ENCODE assay signal across 7 cellular contexts in the genomic region with DNA sequence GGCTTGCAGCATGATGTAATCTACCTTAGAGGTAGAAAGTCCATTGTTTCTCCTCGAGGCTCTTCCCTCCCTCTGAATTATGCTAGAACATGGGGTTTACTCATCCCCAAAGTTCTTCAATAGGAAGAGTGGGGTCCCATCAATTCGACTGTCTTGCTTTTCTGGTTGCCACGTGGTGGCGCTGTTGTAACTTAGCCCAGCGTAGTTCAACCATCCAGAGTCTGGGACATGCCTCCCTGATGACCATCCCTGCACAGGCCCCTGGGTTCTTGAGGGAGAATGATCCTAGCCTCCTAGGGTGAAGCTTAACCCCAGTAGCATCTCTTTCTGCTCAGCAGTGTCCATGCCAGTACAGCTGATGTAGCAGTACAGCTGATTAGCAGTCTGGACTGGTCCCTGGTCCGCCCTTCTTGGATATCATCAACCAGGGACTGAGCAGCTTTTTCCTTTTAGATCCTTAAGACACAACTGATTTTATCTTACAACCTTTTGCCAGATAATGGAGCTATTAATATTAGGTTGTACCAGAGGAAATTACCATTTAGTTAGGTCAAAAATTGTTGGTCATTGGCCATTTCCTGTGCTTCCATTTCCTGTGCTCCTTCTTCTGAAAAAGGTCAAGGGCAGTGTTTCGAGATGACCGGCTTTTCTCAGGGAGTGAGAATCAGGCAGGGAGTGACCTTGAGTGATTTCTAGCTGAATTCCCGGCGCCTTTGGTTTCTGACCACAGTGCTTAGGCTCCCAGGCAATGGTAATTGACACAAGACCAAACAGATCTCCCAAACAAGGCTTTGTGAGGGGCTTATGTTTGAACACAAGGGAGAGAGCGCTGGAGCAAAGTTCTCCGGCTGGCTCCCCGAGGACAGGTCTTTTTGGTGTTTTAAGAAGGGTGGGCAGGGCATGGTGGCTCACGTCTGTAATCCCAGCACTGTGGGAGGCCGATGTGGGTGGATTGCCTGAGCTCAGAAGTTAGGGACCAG.
A peak's percentile ranks its signal among the peaks of the same experiment; 100 is the strongest.
DNase-seq lines count a peak whose midpoint lies in the region; ATAC-seq and TF ChIP-seq lines count a peak whose summit lies in the region.

No MANE protein-coding gene starts in this region.

- no peak overlapping the region for H3K4me3 Mint-ChIP-seq in CD8-positive, alpha-beta memory T cell

- no peak for TF ChIP-seq EP300 in stomach (IDR thresholded peaks at IDR 0.05)

- CTCF ChIA-PET in HEK293T (lab: Yijun Ruan, JAX) = interaction anchor here (0.6 to 1.6 kb wide), 6 partner anchors 10 to 516 kb away, joined by 3 to 6 read pairs (median 5); no protein-coding TSS in a partner anchor
- CTCF ChIA-PET in CD8-positive, alpha-beta memory T cell (lab: Charles Lee) = no interaction called here

- peak; percentile 69 for DNase-seq in HEK293T (ENCODE audit: extremely low spot score)
- no peak for DNase-seq in RWPE2 (ENCODE audit: low spot score)
- DNase-seq in Right ventricle myocardium superior = peak; percentile 74
- peak; percentile 54 for DNase-seq in stomach
- no peak for DNase-seq in CD8-positive, alpha-beta memory T cell

- H3K27ac Mint-ChIP-seq in CD8-positive, alpha-beta memory T cell = no peak overlapping the region

- ATAC-seq in RWPE2 (ENCODE audit: low read depth) = peak; percentile 35; the same call in 1 of the 3 replicates
- ATAC-seq in Right ventricle myocardium superior (ENCODE audit: poor library complexity) = peak; percentile 67
- ATAC-seq in HG03280 (IDR thresholded peaks at IDR 0.05; ENCODE audit: unreplicated experiment) = no peak
- no peak for ATAC-seq in GM21515 (IDR thresholded peaks at IDR 0.05; ENCODE audit: unreplicated experiment)

- 50 to 56% (median 54%) methylated on average over 14 to 15 of the region's 15 CpGs for WGBS in stomach, 5 donors

- H3K36me3 ChIP-seq in RWPE2 (ENCODE audit: low read depth) = no peaks in the 10 kb centered on the region
- peaks cover 0 to 8% (median 0%) of the 10 kb centered on the region in 4 donors for H3K36me3 ChIP-seq in stomach
- H3K36me3 ChIP-seq in CD8-positive, alpha-beta memory T cell (ENCODE audit: insufficient read depth, low read length) = no peaks in the 10 kb centered on the region

- intact Hi-C loops in Right ventricle myocardium superior (cut with DNase I) = loop anchor here (10.0 kb wide), 1 partner anchor 80 kb away; the partner anchor contains the start of gene NSMCE4A
- intact Hi-C loops in stomach (cut with DNase I; ENCODE audit: low total_unique reads) = loop anchor here (10.0 kb wide), 1 partner anchor 80 kb away; the partner anchor contains the start of gene NSMCE4A

- no peaks in the 10 kb centered on the region for H3K4me1 Mint-ChIP-seq in CD8-positive, alpha-beta memory T cell

- H3K4me3 ChIP-seq in RWPE2 (ENCODE audit: severe bottlenecking) (no peak overlapping the region), stomach (no peak overlapping the region)
- no peak overlapping the region for H3K4me3 ChIP-seq in CD8-positive, alpha-beta memory T cell (ENCODE audit: low read length)

- H3K9me3 ChIP-seq in RWPE2 (ENCODE audit: severe bottlenecking) (no peaks in the 10 kb centered on the region), stomach (no peaks in the 10 kb centered on the region)
- no peaks in the 10 kb centered on the region for H3K9me3 ChIP-seq in CD8-positive, alpha-beta memory T cell (ENCODE audit: low read length)

- H3K27me3 ChIP-seq in RWPE2 (ENCODE audit: insufficient read depth, poor library complexity, severe bottlenecking) (no peaks in the 10 kb centered on the region), stomach (no peaks in the 10 kb centered on the region)
- no peaks in the 10 kb centered on the region for H3K27me3 ChIP-seq in CD8-positive, alpha-beta memory T cell (ENCODE audit: insufficient read depth, low read length, poor library complexity, severe bottlenecking)

- H3K4me1 ChIP-seq in RWPE2 (ENCODE audit: insufficient read depth, poor library complexity, severe bottlenecking) (peaks cover 11% of the 10 kb centered on the region), stomach (peaks cover 8 to 31% (median 24%) of the 10 kb centered on the region in 4 donors)
- no peaks in the 10 kb centered on the region for H3K4me1 ChIP-seq in CD8-positive, alpha-beta memory T cell (ENCODE audit: insufficient read depth, low read length)

- H3K9me3 Mint-ChIP-seq in CD8-positive, alpha-beta memory T cell = peaks cover 0 to 7% (median 0%) of the 10 kb centered on the region in 5 donors

- TF ChIP-seq CTCF in RWPE2 (IDR thresholded peaks at IDR 0.05; ENCODE audit: poor library complexity, severe bottlenecking) (peak; percentile 73), stomach (IDR thresholded peaks at IDR 0.05) (peak in 4 of 7 experiments; percentile 24 to 54 (median 46))

- peaks cover 9 to 11% of the 10 kb centered on the region in 2 donors for H3K27me3 Mint-ChIP-seq in CD8-positive, alpha-beta memory T cell

- H3K36me3 Mint-ChIP-seq in CD8-positive, alpha-beta memory T cell = no peaks in the 10 kb centered on the region

- H3K27ac ChIP-seq in RWPE2 (ENCODE audit: poor library complexity, severe bottlenecking) (no peak overlapping the region), stomach (peak overlapping the region in 4 of 5 donors; percentile 33 to 51 (median 46))
- no peak overlapping the region for H3K27ac ChIP-seq in CD8-positive, alpha-beta memory T cell (ENCODE audit: low read depth, low read length)

- POLR2A ChIA-PET in HEK293T (lab: Yijun Ruan, JAX) = no interaction called here
- POLR2A ChIA-PET in CD8-positive, alpha-beta memory T cell (lab: Charles Lee) = no interaction called here

- TF ChIP-seq POLR2A in stomach (IDR thresholded peaks at IDR 0.05) = no peak

TF ChIP-seq in HEK293T, 16 proteins besides CTCF, POLR2A, EP300 and RAD21:
- TF ChIP-seq ARNT (IDR thresholded peaks at IDR 0.05) = 0 out of 2 replicates have a peak, but pooled peaks have one; percentile 19
- no peak for TF ChIP-seq FOXA1 (IDR thresholded peaks at IDR 0.05)
- TF ChIP-seq FOXK2 (IDR thresholded peaks at IDR 0.05) = no peak
- TF ChIP-seq ZNF384 (IDR thresholded peaks at IDR 0.05) = no peak
- no peak for TF ChIP-seq FOXM1 (IDR thresholded peaks at IDR 0.05; ENCODE audit: borderline replicate concordance)

Comparison
In these comparisons a context has a peak if more than half of its experiments do, and no peak if none do; other contexts are left out.
1. DNase-seq: peak in HEK293T (single experiment), Right ventricle myocardium superior (single experiment) and stomach (single experiment); none in RWPE2 (single experiment) and CD8-positive, alpha-beta memory T cell (0 of 5).
2. ATAC-seq: peak in RWPE2 (single experiment) and Right ventricle myocardium superior (single experiment); none in HG03280 (single experiment) and GM21515 (single experiment).
3. H3K27ac ChIP-seq: peak in stomach (4 of 5); none in RWPE2 (single experiment) and CD8-positive, alpha-beta memory T cell (single experiment).